Comparison of ENCODE assay signal across 8 cellular contexts in genomic region chr3:20225769-20226168, GRCh38. TPM values are rescaled to one million over a fixed set of nuclear protein-coding genes. Genes with fewer than 3 reads are reported as not detected.
DNase-seq lines count a peak whose midpoint lies in the region; ATAC-seq, FAIRE-seq and TF ChIP-seq lines count a peak whose summit lies in the region.

No MANE protein-coding gene starts in this region.

- no peak overlapping the region for H3K27ac ChIP-seq in ascending aorta
- no peak overlapping the region for H3K27ac ChIP-seq in left lung

- TF ChIP-seq CTCF in ascending aorta (IDR thresholded peaks at IDR 0.05) (peak; percentile 23 to 62 (median 53)), left lung (IDR thresholded peaks at IDR 0.05) (no peak)

- H3K4me1 ChIP-seq in ascending aorta = no peaks in the 10 kb centered on the region
- no peaks in the 10 kb centered on the region for H3K4me1 ChIP-seq in left lung

- no peaks in the 10 kb centered on the region for H3K9me3 ChIP-seq in ascending aorta
- no peaks in the 10 kb centered on the region for H3K9me3 ChIP-seq in left lung

- H3K36me3 ChIP-seq in ascending aorta = no peaks in the 10 kb centered on the region
- no peaks in the 10 kb centered on the region for H3K36me3 ChIP-seq in left lung

- ATAC-seq in left lung = peak; percentile 47
- ATAC-seq in GM21423 (IDR thresholded peaks at IDR 0.05; ENCODE audit: unreplicated experiment) = no peak

- FAIRE-seq in G401.6 (lab: Jason Lieb, UNC) = peak; percentile 13

- H3K4me3 ChIP-seq in ascending aorta = no peak overlapping the region
- H3K4me3 ChIP-seq in left lung = no peak overlapping the region

- intact Hi-C loops in ascending aorta (cut with DNase I) = loop anchor here (10.0 kb wide), 1 partner anchor 1889 kb away; no protein-coding TSS in a partner anchor
- intact Hi-C loops in left lung (cut with DNase I) = no loop called here

- H3K27me3 ChIP-seq in ascending aorta (no peaks in the 10 kb centered on the region), left lung (no peaks in the 10 kb centered on the region)

- DNase-seq in LoVo (ENCODE audit: low spot score) (peak; percentile 18), ascending aorta (ENCODE audit: low spot score in 2 of 2) (no peak), left lung (no peak), NCI-H1930 (lab: John Stamatoyannopoulos, UW) (no peak), activated gamma-delta T cell treated with Interleukin-2 at 50 U/mL for 16 hours (no peak)
- no peak for DNase-seq in activated CD8-positive, alpha-beta memory T cell treated with anti-CD3 and anti-CD28 coated beads for 24 hours

RNA-seq across cellular contexts. Expression of gene SGO1, which starts 39.8 kb away (rescaled TPM):
- total RNA-seq in ascending aorta (not detected), left lung (1 to 10 TPM; 2.7 to 3.3 TPM)

Comparison
In these comparisons a context has a peak if more than half of its experiments do, and no peak if none do; other contexts are left out.
1. CTCF ChIP-seq: peak in ascending aorta (3 of 3); none in left lung (0 of 2).